In genomic region chr1:225207791-225208190, GRCh38 we compare ENCODE assay signal across 11 cellular contexts.
"Had no signal": no experiment of that assay in that cellular context is flagged by ENCODE, and none has a peak within 500 bp of the region (broad histone marks: within the 10 kb centered on the region; RNA-seq: fewer than 3 reads in every experiment).

No MANE protein-coding gene starts in this region.

- ATAC-seq: GM23338, HCT116 had no signal

- H3K4me3 ChIP-seq: GM23248, GM23338, HAP-1 had no signal

- H3K36me3 ChIP-seq: HAP-1 had no signal

- H3K4me1 ChIP-seq: HAP-1 had no signal

- H3K4me2 ChIP-seq: GM23338 had no signal

- H3K9me3 ChIP-seq: HAP-1 had no signal

- DNase-seq: GM23248, GOT3, H7, H9, HCEC 1CT, HFFc6 had no signal

- H3K27ac ChIP-seq: GM23248 had no signal

- H2AFZ ChIP-seq: GM23248, GM23338 had no signal

- FAIRE-seq: H1, H54 had no signal

- H3K9ac ChIP-seq: GM23248 had no signal
